In the genomic region with DNA sequence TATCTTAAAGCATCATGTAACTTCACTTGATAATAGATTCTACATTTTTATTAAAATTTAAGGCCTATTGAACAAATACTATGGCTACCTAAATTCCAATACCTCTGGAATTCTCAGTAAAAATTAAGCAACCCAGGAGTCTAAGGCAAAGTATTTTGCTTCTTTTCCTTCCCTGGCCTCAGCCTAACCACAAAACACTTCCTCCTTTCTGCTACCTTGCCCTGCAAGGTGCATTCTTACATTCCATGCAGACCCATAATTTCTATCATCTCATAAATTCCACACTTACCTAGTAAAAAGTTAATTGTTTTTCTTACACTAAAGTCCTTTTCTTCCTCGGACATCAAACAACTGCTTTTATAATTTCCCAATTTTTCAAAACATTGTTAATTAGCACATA, we compare ENCODE assay signal across 17 cellular contexts. TPM values are rescaled to one million over a fixed set of nuclear protein-coding genes. Genes with fewer than 3 reads are reported as not detected.
DNase-seq lines count a peak whose midpoint lies in the region; ATAC-seq and TF ChIP-seq lines count a peak whose summit lies in the region.
"Had no signal": no experiment of that assay in that cellular context is flagged by ENCODE, and none has a peak within 500 bp of the region (broad histone marks: within the 10 kb centered on the region; RNA-seq: fewer than 3 reads in every experiment).

No MANE protein-coding gene starts in this region.

- no peak overlapping the region for H3K4me3 ChIP-seq in mammary epithelial cell (replicated peaks in 1 of 3; ENCODE audit: insufficient read depth in 1 of 3, low read depth in 2 of 3, low read length in 3 of 3)
- H3K4me3 ChIP-seq in mucosa of rectum (ENCODE audit: low read length in 2 of 2): no peak overlapping the region

- intact Hi-C loops in Calu3 (cut with micrococcal nuclease; ENCODE audit: unreplicated experiment): loop anchor here (5.0 kb wide), 1 partner anchor 107 kb away; no protein-coding TSS in a partner anchor
- intact Hi-C loops in mammary epithelial cell (cut with micrococcal nuclease): loop anchor here (5.0 to 10.0 kb wide), 3 partner anchors 72 to 425 kb away; a partner anchor contains a TSS

- H3K9me3 ChIP-seq in mammary epithelial cell (replicated peaks; ENCODE audit: insufficient read depth, low read length) (no peaks in the 10 kb centered on the region), mucosa of rectum (ENCODE audit: control insufficient read depth in 2 of 2, low read length in 2 of 2) (no peaks in the 10 kb centered on the region)
- H3K9me3 ChIP-seq: Caco-2 had no signal

- no peak for ATAC-seq in HG03342 (IDR thresholded peaks at IDR 0.05; ENCODE audit: unreplicated experiment)
- no peak for ATAC-seq in stimulated activated effector memory CD8-positive, alpha-beta T cell treated with anti-CD3 and anti-CD28 coated beads, Interleukin-12 subunit alpha, Interleukin-12 subunit beta, amount 100 ng/mL, for 72 hours
- ATAC-seq: Panc1, Right ventricle myocardium inferior had no signal

- no peaks in the 10 kb centered on the region for H3K9me3 Mint-ChIP-seq in Calu3 (ENCODE audit: low read depth, unreplicated experiment)
- H3K9me3 Mint-ChIP-seq in stimulated activated effector memory CD8-positive, alpha-beta T cell treated with anti-CD3 and anti-CD28 coated beads, Interleukin-12 subunit alpha, Interleukin-12 subunit beta, amount 100 ng/mL, for 72 hours: no peaks in the 10 kb centered on the region
- H3K9me3 Mint-ChIP-seq: IgD-negative memory B cell had no signal

- 7% methylated on average over 1 of the region's 1 CpG for WGBS in mammary epithelial cell (ENCODE audit: low coverage, missing lambda C conversion rate)

- no TSS peak for BruUV-seq in Calu3 (replicated peaks; lab: Mats Ljungman, UMichigan)
- no TSS peak for BruUV-seq in mammary epithelial cell (replicated peaks; lab: Mats Ljungman, UMichigan)

- no peaks in the 10 kb centered on the region for H3K27me3 ChIP-seq in mammary epithelial cell (ENCODE audit: insufficient read depth, low read length)
- no peaks in the 10 kb centered on the region for H3K27me3 ChIP-seq in mucosa of rectum (ENCODE audit: control insufficient read depth in 2 of 2, insufficient read depth in 2 of 2, low read length in 2 of 2)

- peaks cover 87% of the 10 kb centered on the region for H3K79me2 ChIP-seq in mammary epithelial cell (ENCODE audit: insufficient read depth, low read length)

- no peaks in the 10 kb centered on the region for H3K36me3 ChIP-seq in mammary epithelial cell (ENCODE audit: insufficient read depth, low read length)
- no peaks in the 10 kb centered on the region for H3K36me3 ChIP-seq in mucosa of rectum (ENCODE audit: control insufficient read depth in 2 of 2, insufficient read depth in 2 of 2, low read length in 2 of 2)

- peak overlapping the region; percentile 86 for H3K27ac Mint-ChIP-seq in Calu3 (ENCODE audit: unreplicated experiment)
- no peak overlapping the region for H3K27ac Mint-ChIP-seq in stimulated activated effector memory CD8-positive, alpha-beta T cell treated with anti-CD3 and anti-CD28 coated beads, Interleukin-12 subunit alpha, Interleukin-12 subunit beta, amount 100 ng/mL, for 72 hours
- H3K27ac Mint-ChIP-seq: IgD-negative memory B cell had no signal

- dilution Hi-C loops in mammary epithelial cell (cut with HindIII; ENCODE audit: low sequenced_read_pairs): no loop called here

- DNase-seq in Calu3 (peak; percentile 26), LoVo (ENCODE audit: low spot score) (peak; percentile 50), mammary epithelial cell (no peak), SHP77 (lab: John Stamatoyannopoulos, UW) (no peak)
- no peak for DNase-seq in stimulated activated effector memory CD8-positive, alpha-beta T cell treated with anti-CD3 and anti-CD28 coated beads, Interleukin-12 subunit alpha, Interleukin-12 subunit beta, amount 100 ng/mL, for 72 hours (ENCODE audit: low spot score in 2 of 2)
- no peak for DNase-seq in stimulated activated naive CD4-positive, alpha-beta T cell treated with Interleukin-2 at 50 U/mL for 16 hours (lab: John Stamatoyannopoulos, UW)
- DNase-seq: Caco-2, DMS53, H7, NCI-H1436, NCI-H2029, NCI-H510A had no signal

- H3K9ac ChIP-seq in mammary epithelial cell (ENCODE audit: insufficient read depth, low read length): no peak overlapping the region
- H3K9ac ChIP-seq in mucosa of rectum (ENCODE audit: low read depth in 1 of 2, low read length in 2 of 2): peak overlapping the region in 1 of 2 donors; percentile 40

- H3K27ac ChIP-seq in mammary epithelial cell (ENCODE audit: insufficient read depth, low read depth, low read length) (no peak overlapping the region), mucosa of rectum (ENCODE audit: low read depth in 2 of 2, low read length in 2 of 2) (peak overlapping the region; percentile 16 to 54)

- TF ChIP-seq CTCF in Calu3 (IDR thresholded peaks at IDR 0.05; ENCODE audit: unreplicated experiment) (no peak), mammary epithelial cell (conservative IDR thresholded peaks at IDR 0.05 in 1 of 2, IDR thresholded peaks at IDR 0.05 in 1 of 2; ENCODE audit: extremely low read depth in 1 of 2, insufficient read depth in 1 of 2, low read depth in 1 of 2, low read length in 2 of 2) (no peak)

- no peaks in the 10 kb centered on the region for H3K27me3 Mint-ChIP-seq in Calu3 (ENCODE audit: unreplicated experiment)

- no peaks in the 10 kb centered on the region for H4K20me1 ChIP-seq in mammary epithelial cell (ENCODE audit: insufficient read depth, low read length)

- peaks cover 35% of the 10 kb centered on the region for H3K4me1 ChIP-seq in mammary epithelial cell (ENCODE audit: insufficient read depth, low read length)
- H3K4me1 ChIP-seq in mucosa of rectum (ENCODE audit: control insufficient read depth in 2 of 2, insufficient read depth in 2 of 2, low read length in 2 of 2): peaks cover 14 to 36% of the 10 kb centered on the region in 2 donors

- in situ Hi-C loops in mammary epithelial cell (cut with MboI; ENCODE audit: low sequenced_read_pairs in 2 of 2): no loop called here

- no peak overlapping the region for H2AFZ ChIP-seq in mammary epithelial cell (ENCODE audit: low read depth, low read length)

- peaks cover 24% of the 10 kb centered on the region for H3K36me3 Mint-ChIP-seq in Calu3 (ENCODE audit: insufficient read depth, unreplicated experiment)
- no peaks in the 10 kb centered on the region for H3K36me3 Mint-ChIP-seq in stimulated activated effector memory CD8-positive, alpha-beta T cell treated with anti-CD3 and anti-CD28 coated beads, Interleukin-12 subunit alpha, Interleukin-12 subunit beta, amount 100 ng/mL, for 72 hours
- H3K36me3 Mint-ChIP-seq: IgD-negative memory B cell had no signal

- H3K4me3 Mint-ChIP-seq in Calu3 (ENCODE audit: low read depth, unreplicated experiment): peak overlapping the region; percentile 33
- H3K4me3 Mint-ChIP-seq in stimulated activated effector memory CD8-positive, alpha-beta T cell treated with anti-CD3 and anti-CD28 coated beads, Interleukin-12 subunit alpha, Interleukin-12 subunit beta, amount 100 ng/mL, for 72 hours: no peak overlapping the region
- H3K4me3 Mint-ChIP-seq: IgD-negative memory B cell had no signal

- H3K4me1 Mint-ChIP-seq in Calu3 (ENCODE audit: low read depth, unreplicated experiment): peaks cover 42% of the 10 kb centered on the region
- peaks cover 5% of the 10 kb centered on the region for H3K4me1 Mint-ChIP-seq in stimulated activated effector memory CD8-positive, alpha-beta T cell treated with anti-CD3 and anti-CD28 coated beads, Interleukin-12 subunit alpha, Interleukin-12 subunit beta, amount 100 ng/mL, for 72 hours

- CTCF ChIA-PET in Calu3 (lab: Charles Lee): no interaction called here
- CTCF ChIA-PET in mammary epithelial cell (lab: Charles Lee; ENCODE audit: low non-redundant PET): no interaction called here

- peak overlapping the region; percentile 44 for H3K4me2 ChIP-seq in mammary epithelial cell (ENCODE audit: insufficient read depth, low read depth, low read length)

RNA-seq across cellular contexts. Expression of a gene that starts 3.7 kb away (rescaled TPM):
- total RNA-seq in Calu3 (2022): 36.8 and 40.9 TPM in 2 replicates
- 100 to 1,000 TPM in 1 of 2 donors, 10 to 100 TPM in 1; 14.8 to 103 TPM for total RNA-seq in mammary epithelial cell
- 57.0 TPM for polyA plus RNA-seq in mammary epithelial cell
- 51.4 TPM for polyA minus RNA-seq in mammary epithelial cell
- polyA plus RNA-seq: IgD-negative memory B cell had no signal

Comparison
In these comparisons a context has a peak if more than half of its experiments do, and no peak if none do; other contexts are left out.
1. DNase-seq: peak in Calu3 (single experiment) and LoVo (single experiment); none in mammary epithelial cell (single experiment), SHP77 (0 of 2), stimulated activated effector memory CD8-positive, alpha-beta T cell treated with anti-CD3 and anti-CD28 coated beads, Interleukin-12 subunit alpha, Interleukin-12 subunit beta, amount 100 ng/mL, for 72 hours (0 of 2) and stimulated activated naive CD4-positive, alpha-beta T cell treated with Interleukin-2 at 50 U/mL for 16 hours (single experiment).